8 cellular contexts compared by ENCODE assay signal in the genomic region with DNA sequence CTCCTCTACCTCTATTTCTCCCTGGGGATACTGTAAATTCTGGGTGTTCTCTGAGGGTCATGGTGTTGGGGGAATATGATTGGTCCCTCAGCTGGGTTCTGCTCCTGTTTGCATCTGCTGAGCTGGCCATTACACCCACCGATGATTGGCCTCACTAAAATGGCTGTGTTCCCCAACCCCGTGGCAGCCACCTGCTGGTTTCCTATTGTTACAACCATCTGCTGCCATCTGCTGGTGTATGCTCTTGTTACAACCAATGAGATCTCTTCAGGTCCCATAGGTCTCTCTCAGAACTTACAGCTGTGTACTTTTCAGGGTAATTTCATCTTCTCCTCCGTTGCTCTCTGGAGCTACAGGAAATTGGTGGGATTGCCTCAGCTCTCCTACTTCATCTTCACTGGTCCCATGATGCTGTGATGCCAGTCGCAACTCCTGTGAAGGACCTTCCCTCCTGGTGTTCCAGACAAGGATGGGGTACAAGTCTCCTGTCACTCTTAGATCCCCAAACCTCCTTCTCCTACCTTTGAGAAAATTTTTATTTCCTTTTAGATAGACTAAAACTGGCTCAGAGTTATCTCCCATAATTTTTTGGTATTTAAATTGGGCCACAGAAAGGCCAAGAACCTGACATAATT.
DNase-seq lines count a peak whose midpoint lies in the region; TF ChIP-seq lines count a peak whose summit lies in the region.

No MANE protein-coding gene starts in this region.

- in situ Hi-C loops in HAP-1 (cut with MboI; ENCODE audit: low sequenced_read_pairs), result loop anchor here (25.0 kb wide), 1 partner anchor 260 kb away; no protein-coding TSS in a partner anchor

- H2AFZ ChIP-seq in Loucy (ENCODE audit: low read length), result peak overlapping the region; percentile 98

- intact Hi-C loops in testis (cut with DNase I; ENCODE audit: low total_unique reads), result no loop called here

- no peaks in the 10 kb centered on the region for H3K9me2 ChIP-seq in Loucy (replicated peaks; ENCODE audit: low read depth, low read length)

- H3K27ac ChIP-seq in RWPE1, result no peak overlapping the region
- H3K27ac ChIP-seq in testis, result no peak overlapping the region

- no peak overlapping the region for H3K9ac ChIP-seq in Loucy (ENCODE audit: low read depth, low read length, poor library complexity, severe bottlenecking)

- H3K4me3 ChIP-seq in HAP-1, result no peak overlapping the region
- H3K4me3 ChIP-seq in Loucy (ENCODE audit: low read length, poor library complexity, severe bottlenecking), result no peak overlapping the region
- H3K4me3 ChIP-seq in fibroblast of villous mesenchyme (ENCODE audit: low read depth, low read length), result no peak overlapping the region
- no peak overlapping the region for H3K4me3 ChIP-seq in testis

- POLR2A ChIA-PET in RWPE1 (lab: Yijun Ruan, JAX; ENCODE audit: low non-redundant PET), result no interaction called here

- H3K9me3 ChIP-seq in HAP-1 (no peaks in the 10 kb centered on the region), Loucy (ENCODE audit: insufficient read depth, low read depth, low read length) (no peaks in the 10 kb centered on the region), testis (no peaks in the 10 kb centered on the region)

- H4K20me1 ChIP-seq in Loucy (ENCODE audit: insufficient read depth, low read length, poor library complexity, severe bottlenecking), result no peaks in the 10 kb centered on the region

- TF ChIP-seq CTCF in Loucy (conservative IDR thresholded peaks at IDR 0.05; ENCODE audit: low read length), result peak; percentile 95
- TF ChIP-seq CTCF in RWPE1 (conservative IDR thresholded peaks at IDR 0.05; ENCODE audit: low read depth), result peak; percentile 86
- TF ChIP-seq CTCF in fibroblast of villous mesenchyme (IDR thresholded peaks at IDR 0.05; ENCODE audit: insufficient read depth, low read depth, low read length), result peak; percentile 85
- peak; percentile 58 to 77 (median 65) for TF ChIP-seq CTCF in testis (IDR thresholded peaks at IDR 0.05)

- H3K4me1 ChIP-seq in HAP-1 (no peaks in the 10 kb centered on the region), Loucy (ENCODE audit: insufficient read depth, low read length, poor library complexity, severe bottlenecking) (no peaks in the 10 kb centered on the region), testis (no peaks in the 10 kb centered on the region)

- H3K27me3 ChIP-seq in HAP-1 (ENCODE audit: low read depth) (no peaks in the 10 kb centered on the region), Loucy (ENCODE audit: insufficient read depth, low read length, poor library complexity, severe bottlenecking) (peaks cover 5% of the 10 kb centered on the region), testis (no peaks in the 10 kb centered on the region)

- no peaks in the 10 kb centered on the region for H3K79me2 ChIP-seq in Loucy (ENCODE audit: insufficient read depth, low read length)

- no peaks in the 10 kb centered on the region for H3F3A ChIP-seq in Loucy (ENCODE audit: low read depth)

- 19 to 28% methylated on average over 4 of the region's 4 CpGs for WGBS in testis, 2 donors

- H3K36me3 ChIP-seq in HAP-1 (replicated peaks) (no peaks in the 10 kb centered on the region), Loucy (ENCODE audit: insufficient read depth, low read length) (no peaks in the 10 kb centered on the region), testis (ENCODE audit: low read depth, missing control alignments) (no peaks in the 10 kb centered on the region)

- peak; percentile 82 for DNase-seq in GM03348 (ENCODE audit: low spot score)
- peak; percentile 77 to 88 for DNase-seq in HAP-1 (ENCODE audit: low spot score in 2 of 2)
- peak; percentile 57 for DNase-seq in RWPE1 (ENCODE audit: low spot score)
- peak; percentile 26 to 58 for DNase-seq in activated T-helper 1 cell treated with anti-CD3 and anti-CD28 coated beads, Interleukin-2, amount 50 U/mL, for 16 hours (ENCODE audit: low read depth in 1 of 2, low spot score in 1 of 2)
- peak; percentile 76 for DNase-seq in fibroblast of villous mesenchyme (ENCODE audit: low read depth)
- peak in 54 of 56 donors; percentile 3 to 88 (median 46) for DNase-seq in nucleus accumbens (lab: John Stamatoyannopoulos, UW)
- peak; percentile 96 for DNase-seq in testis

- CTCF ChIA-PET in RWPE1 (lab: Yijun Ruan, JAX), result interaction anchor here (0.5 to 1.2 kb wide), 9 partner anchors 45 to 1224 kb away, joined by 3 to 8 read pairs (median 3); no protein-coding TSS in a partner anchor

- TF ChIP-seq POLR2A in testis (IDR thresholded peaks at IDR 0.05), result no peak

- peak overlapping the region; percentile 15 for H3K4me2 ChIP-seq in Loucy (ENCODE audit: low read depth, low read length, poor library complexity, severe bottlenecking)

Comparison
In these comparisons a context has a peak if more than half of its experiments do, and no peak if none do; other contexts are left out.
1. DNase-seq: peak in every context shown above with its lines; median percentile 96 in testis; 82 in HAP-1; 82 in GM03348; 76 in fibroblast of villous mesenchyme; 57 in RWPE1; 46 in nucleus accumbens; 42 in activated T-helper 1 cell treated with anti-CD3 and anti-CD28 coated beads, Interleukin-2, amount 50 U/mL, for 16 hours.